3 cellular contexts compared by ENCODE assay signal in genomic region chr17:32057460-32058105, GRCh38.
TF ChIP-seq lines count a peak whose summit lies in the region.

No MANE protein-coding gene starts in this region.

TF ChIP-seq in A549, 52 proteins besides CTCF, POLR2A, EP300 and RAD21:
- TF ChIP-seq ZFP36 (IDR thresholded peaks at IDR 0.05; ENCODE audit: borderline replicate concordance, partially characterized antibody) = peak; percentile 35

TF ChIP-seq in K562, 482 proteins besides CTCF, POLR2A, EP300 and RAD21:
- TF ChIP-seq KDM1A (IDR thresholded peaks at IDR 0.05) (peak in 1 of 2 experiments; percentile 55; a peak in 1 of 4 replicates), BCOR (IDR thresholded peaks at IDR 0.05) (peak; percentile 63; the same call in 1 of the 2 replicates), RBM25 (IDR thresholded peaks at IDR 0.05; ENCODE audit: low read depth, low read length, severe bottlenecking) (peak; percentile 37), ADNP (tag; IDR thresholded peaks at IDR 0.05) (peak; percentile 29; the same call in 1 of the 2 replicates)

TF ChIP-seq in HepG2, 621 proteins besides CTCF, POLR2A, EP300 and RAD21:
- TF ChIP-seq ZMYM3 (CRISPR knock-in tag; IDR thresholded peaks at IDR 0.05) = peak; percentile 42; the same call in 1 of the 2 replicates
- TF ChIP-seq ZNF768 (CRISPR knock-in tag; IDR thresholded peaks at IDR 0.05) = peak; percentile 62; the same call in 1 of the 2 replicates
